Comparison of ENCODE assay signal across 1 cellular context in the genomic region with DNA sequence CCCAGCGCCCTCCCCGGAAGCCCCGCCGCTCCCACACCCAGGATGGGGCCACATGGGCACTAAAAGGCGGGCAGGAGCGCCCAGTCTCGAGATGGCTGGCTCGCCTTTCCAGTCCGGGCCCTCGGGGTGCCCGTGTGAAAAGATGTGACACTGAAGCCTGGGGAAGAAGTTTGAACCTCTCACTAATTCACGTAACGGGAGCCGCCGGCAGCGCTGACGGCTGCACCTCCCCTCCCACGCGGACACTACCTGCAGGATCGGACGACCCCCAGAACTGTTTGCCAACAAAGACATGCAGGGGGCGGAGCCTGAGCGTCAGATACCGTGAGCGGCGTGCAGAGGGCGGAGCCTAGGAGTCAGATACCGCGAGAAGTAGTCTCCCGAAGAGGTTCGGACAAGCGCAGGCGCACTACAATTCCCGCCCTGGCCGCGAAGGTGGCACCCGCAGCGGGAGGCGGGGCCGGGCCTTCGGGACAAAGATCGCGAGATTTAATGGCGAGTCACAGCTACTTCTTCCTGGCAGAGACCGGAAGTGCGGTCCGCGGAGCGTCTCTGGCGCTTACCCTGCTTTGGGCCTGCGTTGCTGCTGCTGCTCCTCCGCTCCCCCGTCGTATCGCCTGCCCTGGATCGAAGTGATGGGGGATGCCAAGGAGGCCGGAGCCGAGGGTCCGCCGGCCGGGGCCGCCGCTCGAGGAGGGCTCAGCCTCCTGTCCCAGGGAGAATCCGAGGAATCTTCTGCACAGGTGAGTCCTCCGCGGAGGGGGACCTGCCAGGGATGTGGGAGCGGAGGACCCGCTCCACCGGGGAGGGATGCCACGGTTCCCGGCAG.
TF ChIP-seq lines count a peak whose summit lies in the region.

A gene with protein sequence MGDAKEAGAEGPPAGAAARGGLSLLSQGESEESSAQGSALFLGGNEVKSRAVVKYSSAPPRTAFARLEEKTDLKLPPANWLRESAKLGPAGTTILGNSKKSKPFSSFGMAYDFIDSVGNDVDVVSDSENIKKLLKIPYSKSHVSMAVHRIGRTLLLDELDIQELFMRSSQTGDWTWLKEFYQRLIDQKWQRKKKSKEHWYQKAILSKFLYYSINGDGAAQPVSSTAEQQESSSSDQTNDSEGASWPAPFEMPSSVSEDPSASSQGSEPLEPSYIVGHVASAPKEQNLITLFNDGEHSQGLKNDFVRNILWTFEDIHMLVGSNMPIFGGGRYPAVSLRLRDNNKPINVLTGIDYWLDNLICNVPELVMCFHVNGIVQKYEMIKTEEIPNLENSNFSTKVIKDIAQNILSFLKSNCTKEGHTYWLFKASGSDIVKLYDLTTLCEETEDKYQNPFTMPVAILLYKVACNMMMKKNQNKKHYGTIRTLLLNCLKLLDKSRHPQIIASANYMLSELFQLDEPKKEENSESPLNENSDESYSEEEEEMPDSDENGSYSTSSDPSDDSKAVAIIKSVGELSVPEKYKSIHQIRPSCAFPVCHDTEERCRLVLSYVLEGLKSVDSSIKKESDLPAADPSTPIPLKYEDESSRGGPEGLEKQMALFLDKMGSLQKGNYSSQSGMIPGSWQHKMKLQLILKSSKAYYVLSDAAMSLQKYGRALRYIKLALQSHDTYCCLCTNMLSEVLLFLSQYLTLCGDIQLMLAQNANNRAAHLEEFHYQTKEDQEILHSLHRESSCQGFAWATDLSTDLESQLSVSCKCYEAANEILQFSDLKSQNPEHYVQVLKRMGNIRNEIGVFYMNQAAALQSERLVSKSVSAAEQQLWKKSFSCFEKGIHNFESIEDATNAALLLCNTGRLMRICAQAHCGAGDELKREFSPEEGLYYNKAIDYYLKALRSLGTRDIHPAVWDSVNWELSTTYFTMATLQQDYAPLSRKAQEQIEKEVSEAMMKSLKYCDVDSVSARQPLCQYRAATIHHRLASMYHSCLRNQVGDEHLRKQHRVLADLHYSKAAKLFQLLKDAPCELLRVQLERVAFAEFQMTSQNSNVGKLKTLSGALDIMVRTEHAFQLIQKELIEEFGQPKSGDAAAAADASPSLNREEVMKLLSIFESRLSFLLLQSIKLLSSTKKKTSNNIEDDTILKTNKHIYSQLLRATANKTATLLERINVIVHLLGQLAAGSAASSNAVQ (plus strand): TSS at position 537 of the 829 bp plus-strand sequence. CDS start 99 bp downstream, at position 636.

TF ChIP-seq in HEK293, 187 proteins besides CTCF, POLR2A, EP300 and RAD21 (continued from another document and continues in another):
- TF ChIP-seq, protein P1, sequence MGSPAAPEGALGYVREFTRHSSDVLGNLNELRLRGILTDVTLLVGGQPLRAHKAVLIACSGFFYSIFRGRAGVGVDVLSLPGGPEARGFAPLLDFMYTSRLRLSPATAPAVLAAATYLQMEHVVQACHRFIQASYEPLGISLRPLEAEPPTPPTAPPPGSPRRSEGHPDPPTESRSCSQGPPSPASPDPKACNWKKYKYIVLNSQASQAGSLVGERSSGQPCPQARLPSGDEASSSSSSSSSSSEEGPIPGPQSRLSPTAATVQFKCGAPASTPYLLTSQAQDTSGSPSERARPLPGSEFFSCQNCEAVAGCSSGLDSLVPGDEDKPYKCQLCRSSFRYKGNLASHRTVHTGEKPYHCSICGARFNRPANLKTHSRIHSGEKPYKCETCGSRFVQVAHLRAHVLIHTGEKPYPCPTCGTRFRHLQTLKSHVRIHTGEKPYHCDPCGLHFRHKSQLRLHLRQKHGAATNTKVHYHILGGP (tag by site-specific recombination; IDR thresholded peaks at IDR 0.05): no peak
- TF ChIP-seq, protein P2, sequence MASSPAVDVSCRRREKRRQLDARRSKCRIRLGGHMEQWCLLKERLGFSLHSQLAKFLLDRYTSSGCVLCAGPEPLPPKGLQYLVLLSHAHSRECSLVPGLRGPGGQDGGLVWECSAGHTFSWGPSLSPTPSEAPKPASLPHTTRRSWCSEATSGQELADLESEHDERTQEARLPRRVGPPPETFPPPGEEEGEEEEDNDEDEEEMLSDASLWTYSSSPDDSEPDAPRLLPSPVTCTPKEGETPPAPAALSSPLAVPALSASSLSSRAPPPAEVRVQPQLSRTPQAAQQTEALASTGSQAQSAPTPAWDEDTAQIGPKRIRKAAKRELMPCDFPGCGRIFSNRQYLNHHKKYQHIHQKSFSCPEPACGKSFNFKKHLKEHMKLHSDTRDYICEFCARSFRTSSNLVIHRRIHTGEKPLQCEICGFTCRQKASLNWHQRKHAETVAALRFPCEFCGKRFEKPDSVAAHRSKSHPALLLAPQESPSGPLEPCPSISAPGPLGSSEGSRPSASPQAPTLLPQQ (tag by site-specific recombination; IDR thresholded peaks at IDR 0.05): peak; percentile 69
- TF ChIP-seq, protein P3, sequence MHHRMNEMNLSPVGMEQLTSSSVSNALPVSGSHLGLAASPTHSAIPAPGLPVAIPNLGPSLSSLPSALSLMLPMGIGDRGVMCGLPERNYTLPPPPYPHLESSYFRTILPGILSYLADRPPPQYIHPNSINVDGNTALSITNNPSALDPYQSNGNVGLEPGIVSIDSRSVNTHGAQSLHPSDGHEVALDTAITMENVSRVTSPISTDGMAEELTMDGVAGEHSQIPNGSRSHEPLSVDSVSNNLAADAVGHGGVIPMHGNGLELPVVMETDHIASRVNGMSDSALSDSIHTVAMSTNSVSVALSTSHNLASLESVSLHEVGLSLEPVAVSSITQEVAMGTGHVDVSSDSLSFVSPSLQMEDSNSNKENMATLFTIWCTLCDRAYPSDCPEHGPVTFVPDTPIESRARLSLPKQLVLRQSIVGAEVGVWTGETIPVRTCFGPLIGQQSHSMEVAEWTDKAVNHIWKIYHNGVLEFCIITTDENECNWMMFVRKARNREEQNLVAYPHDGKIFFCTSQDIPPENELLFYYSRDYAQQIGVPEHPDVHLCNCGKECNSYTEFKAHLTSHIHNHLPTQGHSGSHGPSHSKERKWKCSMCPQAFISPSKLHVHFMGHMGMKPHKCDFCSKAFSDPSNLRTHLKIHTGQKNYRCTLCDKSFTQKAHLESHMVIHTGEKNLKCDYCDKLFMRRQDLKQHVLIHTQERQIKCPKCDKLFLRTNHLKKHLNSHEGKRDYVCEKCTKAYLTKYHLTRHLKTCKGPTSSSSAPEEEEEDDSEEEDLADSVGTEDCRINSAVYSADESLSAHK (tag by site-specific recombination; IDR thresholded peaks at IDR 0.05): 0 out of 2 replicates have a peak, but pooled peaks have one; percentile 12
- TF ChIP-seq ZNF341 (tag by site-specific recombination; IDR thresholded peaks at IDR 0.05; ENCODE audit: low read depth) (peak; percentile 73), ZNF423 (tag by site-specific recombination; IDR thresholded peaks at IDR 0.05) (peak; percentile 74; the same call in 1 of the 2 replicates), ZNF10 (tag by site-specific recombination; IDR thresholded peaks at IDR 0.05) (peak; percentile 24; the same call in 1 of the 2 replicates), YY1 (tag by site-specific recombination; IDR thresholded peaks at IDR 0.05) (0 out of 2 replicates have a peak, but pooled peaks have one; percentile 53), KLF1 (tag by site-specific recombination; IDR thresholded peaks at IDR 0.05) (peak; percentile 51), ZSCAN23 (tag by site-specific recombination; IDR thresholded peaks at IDR 0.05) (no peak), GLIS1 (tag by site-specific recombination; IDR thresholded peaks at IDR 0.05) (peak; percentile 54; the same call in 1 of the 2 replicates), ZNF394 (tag by site-specific recombination; IDR thresholded peaks at IDR 0.05; ENCODE audit: borderline replicate concordance) (peak; percentile 99), ZNF19 (tag by site-specific recombination; IDR thresholded peaks at IDR 0.05; ENCODE audit: low read depth) (no peak), HOXA7 (CRISPR knock-in tag; IDR thresholded peaks at IDR 0.05; ENCODE audit: borderline replicate concordance) (0 out of 2 replicates have a peak, but pooled peaks have one; percentile 46), ZNF501 (tag by site-specific recombination; IDR thresholded peaks at IDR 0.05) (peak; percentile 65; the same call in 1 of the 2 replicates), ZNF391 (tag by site-specific recombination; IDR thresholded peaks at IDR 0.05; ENCODE audit: borderline replicate concordance, low read depth) (peak; percentile 65; the same call in 1 of the 2 replicates), ZNF146 (tag by site-specific recombination; IDR thresholded peaks at IDR 0.05) (no peak), ZIC2 (tag by site-specific recombination; IDR thresholded peaks at IDR 0.05) (0 out of 2 replicates have a peak, but pooled peaks have one; percentile 9), ZSCAN30 (tag by site-specific recombination; IDR thresholded peaks at IDR 0.05) (peak; percentile 84), ZBTB17 (tag by site-specific recombination; IDR thresholded peaks at IDR 0.05) (peak; percentile 64), MZF1 (tag by site-specific recombination; IDR thresholded peaks at IDR 0.05; ENCODE audit: borderline replicate concordance) (no peak), ZNF785 (tag by site-specific recombination; IDR thresholded peaks at IDR 0.05) (no peak)
- TF ChIP-seq, protein P4, sequence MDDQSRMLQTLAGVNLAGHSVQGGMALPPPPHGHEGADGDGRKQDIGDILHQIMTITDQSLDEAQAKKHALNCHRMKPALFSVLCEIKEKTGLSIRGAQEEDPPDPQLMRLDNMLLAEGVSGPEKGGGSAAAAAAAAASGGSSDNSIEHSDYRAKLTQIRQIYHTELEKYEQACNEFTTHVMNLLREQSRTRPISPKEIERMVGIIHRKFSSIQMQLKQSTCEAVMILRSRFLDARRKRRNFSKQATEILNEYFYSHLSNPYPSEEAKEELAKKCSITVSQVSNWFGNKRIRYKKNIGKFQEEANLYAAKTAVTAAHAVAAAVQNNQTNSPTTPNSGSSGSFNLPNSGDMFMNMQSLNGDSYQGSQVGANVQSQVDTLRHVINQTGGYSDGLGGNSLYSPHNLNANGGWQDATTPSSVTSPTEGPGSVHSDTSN (CRISPR knock-in tag; IDR thresholded peaks at IDR 0.05): peak; percentile 42; the same call in 1 of the 2 replicates
- TF ChIP-seq, protein P5, sequence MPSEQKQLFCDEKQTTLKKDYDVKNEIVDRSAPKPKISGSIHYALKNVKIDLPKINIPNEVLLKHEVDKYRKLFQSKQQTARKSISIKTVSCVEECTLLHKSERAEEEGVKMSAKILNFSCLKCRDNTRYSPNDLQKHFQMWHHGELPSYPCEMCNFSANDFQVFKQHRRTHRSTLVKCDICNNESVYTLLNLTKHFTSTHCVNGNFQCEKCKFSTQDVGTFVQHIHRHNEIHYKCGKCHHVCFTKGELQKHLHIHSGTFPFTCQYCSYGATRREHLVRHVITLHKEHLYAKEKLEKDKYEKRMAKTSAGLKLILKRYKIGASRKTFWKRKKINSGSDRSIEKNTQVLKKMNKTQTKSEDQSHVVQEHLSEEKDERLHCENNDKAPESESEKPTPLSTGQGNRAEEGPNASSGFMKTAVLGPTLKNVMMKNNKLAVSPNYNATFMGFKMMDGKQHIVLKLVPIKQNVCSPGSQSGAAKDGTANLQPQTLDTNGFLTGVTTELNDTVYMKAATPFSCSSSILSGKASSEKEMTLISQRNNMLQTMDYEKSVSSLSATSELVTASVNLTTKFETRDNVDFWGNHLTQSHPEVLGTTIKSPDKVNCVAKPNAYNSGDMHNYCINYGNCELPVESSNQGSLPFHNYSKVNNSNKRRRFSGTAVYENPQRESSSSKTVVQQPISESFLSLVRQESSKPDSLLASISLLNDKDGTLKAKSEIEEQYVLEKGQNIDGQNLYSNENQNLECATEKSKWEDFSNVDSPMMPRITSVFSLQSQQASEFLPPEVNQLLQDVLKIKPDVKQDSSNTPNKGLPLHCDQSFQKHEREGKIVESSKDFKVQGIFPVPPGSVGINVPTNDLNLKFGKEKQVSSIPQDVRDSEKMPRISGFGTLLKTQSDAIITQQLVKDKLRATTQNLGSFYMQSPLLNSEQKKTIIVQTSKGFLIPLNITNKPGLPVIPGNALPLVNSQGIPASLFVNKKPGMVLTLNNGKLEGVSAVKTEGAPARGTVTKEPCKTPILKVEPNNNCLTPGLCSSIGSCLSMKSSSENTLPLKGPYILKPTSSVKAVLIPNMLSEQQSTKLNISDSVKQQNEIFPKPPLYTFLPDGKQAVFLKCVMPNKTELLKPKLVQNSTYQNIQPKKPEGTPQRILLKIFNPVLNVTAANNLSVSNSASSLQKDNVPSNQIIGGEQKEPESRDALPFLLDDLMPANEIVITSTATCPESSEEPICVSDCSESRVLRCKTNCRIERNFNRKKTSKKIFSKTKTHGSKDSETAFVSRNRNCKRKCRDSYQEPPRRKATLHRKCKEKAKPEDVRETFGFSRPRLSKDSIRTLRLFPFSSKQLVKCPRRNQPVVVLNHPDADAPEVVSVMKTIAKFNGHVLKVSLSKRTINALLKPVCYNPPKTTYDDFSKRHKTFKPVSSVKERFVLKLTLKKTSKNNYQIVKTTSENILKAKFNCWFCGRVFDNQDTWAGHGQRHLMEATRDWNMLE (tag by site-specific recombination; conservative IDR thresholded peaks at IDR 0.05; ENCODE audit: low read depth): peak; percentile 82
- TF ChIP-seq, protein P6, sequence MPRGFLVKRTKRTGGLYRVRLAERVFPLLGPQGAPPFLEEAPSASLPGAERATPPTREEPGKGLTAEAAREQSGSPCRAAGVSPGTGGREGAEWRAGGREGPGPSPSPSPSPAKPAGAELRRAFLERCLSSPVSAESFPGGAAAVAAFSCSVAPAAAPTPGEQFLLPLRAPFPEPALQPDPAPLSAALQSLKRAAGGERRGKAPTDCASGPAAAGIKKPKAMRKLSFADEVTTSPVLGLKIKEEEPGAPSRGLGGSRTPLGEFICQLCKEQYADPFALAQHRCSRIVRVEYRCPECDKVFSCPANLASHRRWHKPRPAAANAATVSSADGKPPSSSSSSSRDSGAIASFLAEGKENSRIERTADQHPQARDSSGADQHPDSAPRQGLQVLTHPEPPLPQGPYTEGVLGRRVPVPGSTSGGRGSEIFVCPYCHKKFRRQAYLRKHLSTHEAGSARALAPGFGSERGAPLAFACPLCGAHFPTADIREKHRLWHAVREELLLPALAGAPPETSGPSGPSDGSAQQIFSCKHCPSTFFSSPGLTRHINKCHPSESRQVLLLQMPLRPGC (tag by site-specific recombination; IDR thresholded peaks at IDR 0.05): no peak
- TF ChIP-seq, protein P7, sequence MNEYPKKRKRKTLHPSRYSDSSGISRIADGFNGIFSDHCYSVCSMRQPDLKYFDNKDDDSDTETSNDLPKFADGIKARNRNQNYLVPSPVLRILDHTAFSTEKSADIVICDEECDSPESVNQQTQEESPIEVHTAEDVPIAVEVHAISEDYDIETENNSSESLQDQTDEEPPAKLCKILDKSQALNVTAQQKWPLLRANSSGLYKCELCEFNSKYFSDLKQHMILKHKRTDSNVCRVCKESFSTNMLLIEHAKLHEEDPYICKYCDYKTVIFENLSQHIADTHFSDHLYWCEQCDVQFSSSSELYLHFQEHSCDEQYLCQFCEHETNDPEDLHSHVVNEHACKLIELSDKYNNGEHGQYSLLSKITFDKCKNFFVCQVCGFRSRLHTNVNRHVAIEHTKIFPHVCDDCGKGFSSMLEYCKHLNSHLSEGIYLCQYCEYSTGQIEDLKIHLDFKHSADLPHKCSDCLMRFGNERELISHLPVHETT (tag by site-specific recombination; IDR thresholded peaks at IDR 0.05): no peak
